ENCODE assay signal across 9 cellular contexts in genomic region chr7:95794917-95795515, GRCh38. TPM values are rescaled to one million over a fixed set of nuclear protein-coding genes. Genes with fewer than 3 reads are reported as not detected.
DNase-seq lines count a peak whose midpoint lies in the region; ATAC-seq and TF ChIP-seq lines count a peak whose summit lies in the region.
"Had no signal": no experiment of that assay in that cellular context is flagged by ENCODE, and none has a peak within 500 bp of the region (broad histone marks: within the 10 kb centered on the region; RNA-seq: fewer than 3 reads in every experiment).

No MANE protein-coding gene starts in this region.

- H3K4me3 Mint-ChIP-seq in activated naive CD4-positive, alpha-beta T cell treated with anti-CD3 and anti-CD28 coated beads, Interleukin-2, amount 10 ng/mL, durations not matched to agents 7 days and 5 days: no peak overlapping the region

- no peak overlapping the region for H3K9ac ChIP-seq in SK-N-SH

- no peaks in the 10 kb centered on the region for H3K27me3 ChIP-seq in SK-N-SH (ENCODE audit: insufficient read depth)
- no peaks in the 10 kb centered on the region for H3K27me3 ChIP-seq in right cardiac atrium (ENCODE audit: control insufficient read depth, insufficient read depth)

- H3K4me2 ChIP-seq in SK-N-SH: no peak overlapping the region

- WGBS in SK-N-SH (ENCODE audit: low lambda C conversion rate): 56% methylated on average over 3 of the region's 3 CpGs
- WGBS in right cardiac atrium: 74% methylated on average over 3 of the region's 3 CpGs

- ATAC-seq in HG03280 (IDR thresholded peaks at IDR 0.05; ENCODE audit: unreplicated experiment) (peak; percentile 76), left lobe of liver (peak; percentile 80), right cardiac atrium (no peak)

- H3K4me3 ChIP-seq in SK-N-SH (ENCODE audit: low read depth in 2 of 2, low read length in 1 of 2) (no peak overlapping the region; a peak in 1 of 4 replicates), right cardiac atrium (ENCODE audit: low read length) (no peak overlapping the region)
- H3K4me3 ChIP-seq: skin epidermis had no signal

- no peaks in the 10 kb centered on the region for H3K4me1 Mint-ChIP-seq in activated naive CD4-positive, alpha-beta T cell treated with anti-CD3 and anti-CD28 coated beads, Interleukin-2, amount 10 ng/mL, durations not matched to agents 7 days and 5 days

- CTCF ChIA-PET in SK-N-SH (lab: Yijun Ruan, JAX): interaction anchor here (0.7 to 4.2 kb wide), 19 partner anchors 10 to 1822 kb away, joined by 3 to 26 read pairs (median 3); partner anchors contain the start of gene DYNC1I1
- CTCF ChIA-PET in activated naive CD4-positive, alpha-beta T cell treated with anti-CD3 and anti-CD28 coated beads, Interleukin-2, amount 10 ng/mL, durations not matched to agents 7 days and 5 days (lab: Charles Lee): interaction anchor here (1.0 kb wide), 2 partner anchors 21 to 270 kb away, joined by 3 read pairs; no protein-coding TSS in a partner anchor

- intact Hi-C loops in right cardiac atrium (cut with DNase I): no loop called here

- TF ChIP-seq RAD21 in SK-N-SH (IDR thresholded peaks at IDR 0.05; ENCODE audit: low read length): peak; percentile 31

- no peak overlapping the region for H3K27ac Mint-ChIP-seq in activated naive CD4-positive, alpha-beta T cell treated with anti-CD3 and anti-CD28 coated beads, Interleukin-2, amount 10 ng/mL, durations not matched to agents 7 days and 5 days

- no peaks in the 10 kb centered on the region for H3F3A ChIP-seq in SK-N-SH (replicated peaks; ENCODE audit: insufficient read depth)

- H3K27ac ChIP-seq in SK-N-SH (ENCODE audit: low read depth in 2 of 2, low read length in 1 of 2): no peak overlapping the region
- H3K27ac ChIP-seq in right cardiac atrium (ENCODE audit: low read length): no peak overlapping the region
- H3K27ac ChIP-seq: skin epidermis had no signal

- no peaks in the 10 kb centered on the region for H3K4me1 ChIP-seq in SK-N-SH (ENCODE audit: control insufficient read depth in 1 of 2, insufficient read depth in 2 of 2, low read depth in 1 of 2, low read length in 1 of 2)
- H3K4me1 ChIP-seq in right cardiac atrium (ENCODE audit: control insufficient read depth, insufficient read depth, low read length): no peaks in the 10 kb centered on the region

- no peaks in the 10 kb centered on the region for H3K9me3 ChIP-seq in SK-N-SH
- H3K9me3 ChIP-seq in right cardiac atrium (ENCODE audit: control insufficient read depth, low read length): no peaks in the 10 kb centered on the region

- H3K79me2 ChIP-seq in SK-N-SH (ENCODE audit: insufficient read depth): no peaks in the 10 kb centered on the region

- H3K36me3 ChIP-seq in SK-N-SH (replicated peaks in 1 of 2; ENCODE audit: control insufficient read depth in 1 of 2, insufficient read depth in 2 of 2, low read length in 1 of 2): no peaks in the 10 kb centered on the region

- TF ChIP-seq CTCF in GM12873 (IDR thresholded peaks at IDR 0.05; ENCODE audit: insufficient read depth, low read depth, low read length, missing control alignments) (peak; percentile 65), SK-N-SH (IDR thresholded peaks at IDR 0.05) (peak; percentile 60; the same call in 1 of the 2 replicates)

- POLR2A ChIA-PET in SK-N-SH (lab: Yijun Ruan, JAX): no interaction called here

- no peak for TF ChIP-seq EP300 in SK-N-SH (IDR thresholded peaks at IDR 0.05; ENCODE audit: borderline replicate concordance in 1 of 2, low read depth in 1 of 2, low read length in 1 of 2)

- H3K36me3 Mint-ChIP-seq in activated naive CD4-positive, alpha-beta T cell treated with anti-CD3 and anti-CD28 coated beads, Interleukin-2, amount 10 ng/mL, durations not matched to agents 7 days and 5 days: no peaks in the 10 kb centered on the region

- no peaks in the 10 kb centered on the region for H3K27me3 Mint-ChIP-seq in activated naive CD4-positive, alpha-beta T cell treated with anti-CD3 and anti-CD28 coated beads, Interleukin-2, amount 10 ng/mL, durations not matched to agents 7 days and 5 days

- 0 out of 2 replicates have a peak overlapping the region, but pooled peaks have one; percentile 3 for H2AFZ ChIP-seq in SK-N-SH (ENCODE audit: low read depth)

- H4K20me1 ChIP-seq in SK-N-SH (ENCODE audit: insufficient read depth): no peaks in the 10 kb centered on the region

- no peaks in the 10 kb centered on the region for H3K9me2 ChIP-seq in SK-N-SH

- H3K9me3 Mint-ChIP-seq in activated naive CD4-positive, alpha-beta T cell treated with anti-CD3 and anti-CD28 coated beads, Interleukin-2, amount 10 ng/mL, durations not matched to agents 7 days and 5 days: no peaks in the 10 kb centered on the region

- DNase-seq in SK-N-SH: peak; percentile 26
- no peak for DNase-seq in left lobe of liver (ENCODE audit: low spot score)
- DNase-seq in activated naive CD4-positive, alpha-beta T cell treated with anti-CD3 and anti-CD28 coated beads, Interleukin-2, amount 10 ng/mL, durations not matched to agents 7 days and 5 days: no peak
- no peak for DNase-seq in activated CD4-positive, alpha-beta T cell treated with anti-CD3 and anti-CD28 coated beads, Interleukin-2, amount 50 U/mL, for 1 hour
- DNase-seq in amniotic stem cell (lab: John Stamatoyannopoulos, UW): no peak
- DNase-seq in right cardiac atrium: no peak

TF ChIP-seq in SK-N-SH, 30 proteins besides CTCF, POLR2A, EP300 and RAD21:
- TF ChIP-seq IRF3 (IDR thresholded peaks at IDR 0.05; ENCODE audit: low read depth, low read length): no peak
- peak; percentile 41 for TF ChIP-seq SMC3 (IDR thresholded peaks at IDR 0.05; ENCODE audit: low read depth, low read length)

RNA-seq across cellular contexts. Expression of gene DYNC1I1, which starts 22.7 kb away (rescaled TPM):
- polyA plus RNA-seq in SK-N-SH (2012; rRNA removed): 0.05 and 0.21 TPM in 2 replicates
- polyA plus RNA-seq in SK-N-SH (2012; cell fraction: cytosol; rRNA removed): 0.14 and 0.21 TPM in 2 replicates
- 0.08 and 0.40 TPM in 2 replicates for polyA plus RNA-seq in SK-N-SH (2012; cell fraction: nucleus; rRNA removed)
- total RNA-seq in left lobe of liver: 0.15 TPM
- 10 to 100 TPM; 17.7 to 29.8 (median 23.4) TPM for total RNA-seq in right cardiac atrium
- 11.0 TPM for polyA plus RNA-seq in right cardiac atrium

Comparison
In these comparisons a context has a peak if more than half of its experiments do, and no peak if none do; other contexts are left out.
1. ATAC-seq: peak in HG03280 (single experiment) and left lobe of liver (single experiment); none in right cardiac atrium (0 of 2).
2. RNA of gene DYNC1I1, which starts 22.7 kb away (total RNA-seq): 17.7 to 29.8 TPM in right cardiac atrium; 0.15 TPM in left lobe of liver (single experiment); every median in the first group is over 10 times any median in the second.